ENCODE assay signal across 17 cellular contexts in genomic region chr14:85344847-85345591, GRCh38.
DNase-seq lines count a peak whose midpoint lies in the region; ATAC-seq, FAIRE-seq and TF ChIP-seq lines count a peak whose summit lies in the region.
"Had no signal": no experiment of that assay in that cellular context is flagged by ENCODE, and none has a peak within 500 bp of the region (broad histone marks: within the 10 kb centered on the region; RNA-seq: fewer than 3 reads in every experiment).

No MANE protein-coding gene starts in this region.

- WGBS in H1 (ENCODE audit: extremely low coverage in 1 of 2, insufficient coverage in 1 of 2, insufficient read length in 1 of 2, insufficient replicate concordance in 2 of 2, low coverage in 1 of 2, low lambda C conversion rate in 2 of 2, missing lambda C conversion rate in 1 of 2), 2 experiments: 93% methylated on average over 6 of the region's 6 CpGs; no CpG with 5 or more reads in 1 of the 2 experiments
- 86 to 92% methylated on average over 6 of the region's 6 CpGs for WGBS in pancreas, 2 donors

- no peak overlapping the region for H3K56ac ChIP-seq in H1 (replicated peaks; ENCODE audit: insufficient read length, low read depth, low read length)

- H3K27ac ChIP-seq in H1 (ENCODE audit: low read depth, low read length) (no peak overlapping the region), pancreas (no peak overlapping the region)
- H3K27ac ChIP-seq: 22Rv1; BLaER1 treated with 17β-estradiol and CSF1 and Interleukin-3, amounts not matched to agents 10 nM and 100 nM had no signal

- H4K91ac ChIP-seq in H1 (replicated peaks; ENCODE audit: insufficient read length, low read length): no peak overlapping the region

- H4K20me1 ChIP-seq in H1 (replicated peaks in 1 of 2; ENCODE audit: control insufficient read depth in 1 of 2, insufficient read depth in 2 of 2, low read length in 2 of 2): no peaks in the 10 kb centered on the region
- H4K20me1 ChIP-seq: BLaER1 treated with 17β-estradiol and CSF1 and Interleukin-3, amounts not matched to agents 10 nM and 100 nM had no signal

- no peaks in the 10 kb centered on the region for H3K4me1 ChIP-seq in H1 (replicated peaks in 1 of 4; ENCODE audit: control insufficient read depth in 3 of 4, insufficient read depth in 4 of 4, low read length in 3 of 4)
- H3K4me1 ChIP-seq in pancreas: peaks cover 0 to under 1% (median 0%) of the 10 kb centered on the region in 3 donors
- H3K4me1 ChIP-seq: BLaER1 treated with 17β-estradiol and CSF1 and Interleukin-3, amounts not matched to agents 10 nM and 100 nM; HAP-1 had no signal

- H3K18ac ChIP-seq in H1 (ENCODE audit: extremely low read depth, low read length): no peak overlapping the region

- no peak for TF ChIP-seq POLR2A in H1 (IDR thresholded peaks at IDR 0.05; ENCODE audit: control extremely low read depth in 1 of 2, low read depth in 2 of 2, low read length in 2 of 2)

- H3K14ac ChIP-seq in H1 (ENCODE audit: insufficient read length): no peak overlapping the region

- H3K9me3 ChIP-seq in H1 (ENCODE audit: insufficient read depth in 2 of 2, low read depth in 1 of 2, low read length in 1 of 2) (no peaks in the 10 kb centered on the region), pancreas (no peaks in the 10 kb centered on the region)
- H3K9me3 ChIP-seq: HAP-1 had no signal

- CTCF ChIA-PET in H1 (lab: Charles Lee; ENCODE audit: partially characterized antibody): interaction anchor here (0.6 kb wide), 1 partner anchor 184 kb away, joined by 3 read pairs; no protein-coding TSS in a partner anchor

- no peak overlapping the region for H4K5ac ChIP-seq in H1 (ENCODE audit: insufficient read length, low read depth, low read length)

- H3K4ac ChIP-seq in H1 (replicated peaks; ENCODE audit: insufficient read length, low read depth, low read length): no peak overlapping the region

- no peak overlapping the region for H3K4me3 ChIP-seq in H1 (ENCODE audit: extremely low read depth in 1 of 4, insufficient read depth in 2 of 4, low read depth in 3 of 4, low read length in 4 of 4)
- H3K4me3 ChIP-seq in pancreas: no peak overlapping the region
- H3K4me3 ChIP-seq: BLaER1 treated with 17β-estradiol and CSF1 and Interleukin-3, amounts not matched to agents 10 nM and 100 nM; GM12878; HAP-1 had no signal

- H2AFZ ChIP-seq in H1 (ENCODE audit: low read length): no peak overlapping the region

- no peak for TF ChIP-seq RAD21 in H1 (IDR thresholded peaks at IDR 0.05 in 1 of 2, conservative IDR thresholded peaks at IDR 0.05 in 1 of 2; ENCODE audit: low read depth in 2 of 2, low read length in 2 of 2)

- DNase-seq in DMS79 treated with DMSO at 0.1 percent for 48 hours (lab: John Stamatoyannopoulos, UW) (peak; percentile 60), DMS79 (lab: John Stamatoyannopoulos, UW) (no peak), NCI-H1105 (lab: John Stamatoyannopoulos, UW) (peak; percentile 23), H1 (ENCODE audit: low read depth in 1 of 2, low spot score in 2 of 2) (no peak), pancreas (no peak), NOMO-1 (lab: John Stamatoyannopoulos, UW; ENCODE audit: unreplicated experiment in 2 of 2) (no peak)
- DNase-seq: ACHN; CD4-positive, CD25-positive, alpha-beta regulatory T cell; DMS53; GOT3 had no signal

- no peak overlapping the region for H2BK5ac ChIP-seq in H1 (ENCODE audit: low read depth, low read length)

- ATAC-seq in pancreas (no peak), HG02610 (IDR thresholded peaks at IDR 0.05; ENCODE audit: unreplicated experiment) (no peak), GM18870 (IDR thresholded peaks at IDR 0.05; ENCODE audit: unreplicated experiment) (no peak)
- ATAC-seq: GM12878 had no signal

- H2BK15ac ChIP-seq in H1 (ENCODE audit: low read length): no peak overlapping the region

- H3K4me2 ChIP-seq in H1 (ENCODE audit: insufficient read depth in 1 of 2, low read depth in 2 of 2, low read length in 2 of 2): no peak overlapping the region
- H3K4me2 ChIP-seq: BLaER1 treated with 17β-estradiol and CSF1 and Interleukin-3, amounts not matched to agents 10 nM and 100 nM had no signal

- H2BK120ac ChIP-seq in H1 (replicated peaks; ENCODE audit: low read depth, low read length): no peak overlapping the region

- H3K23ac ChIP-seq in H1 (ENCODE audit: insufficient read length): no peak overlapping the region

- H3K23me2 ChIP-seq in H1 (ENCODE audit: low read depth, low read length): no peaks in the 10 kb centered on the region

- intact Hi-C loops in pancreas (cut with DNase I): no loop called here

- H2BK20ac ChIP-seq in H1 (ENCODE audit: low read length): no peak overlapping the region

- no peak overlapping the region for H2BK12ac ChIP-seq in H1 (ENCODE audit: low read depth, low read length)

- no peak for TF ChIP-seq EP300 in H1 (IDR thresholded peaks at IDR 0.05; ENCODE audit: borderline replicate concordance in 1 of 2, low read depth in 2 of 2, low read length in 2 of 2)

- no peak overlapping the region for H3K9ac ChIP-seq in H1 (replicated peaks in 1 of 4; ENCODE audit: extremely low read depth in 1 of 4, low read depth in 3 of 4, low read length in 3 of 4)
- H3K9ac ChIP-seq: BLaER1 treated with 17β-estradiol and CSF1 and Interleukin-3, amounts not matched to agents 10 nM and 100 nM had no signal

- no peaks in the 10 kb centered on the region for H3K79me1 ChIP-seq in H1 (ENCODE audit: low read depth, low read length)

- FAIRE-seq in H1 (lab: Jason Lieb, UNC): no peak
- peak; percentile 68 for FAIRE-seq in pancreas (lab: Jason Lieb, UNC)
- FAIRE-seq: GM12878, GM18507 had no signal

- POLR2A ChIA-PET in H1 (lab: Charles Lee; ENCODE audit: partially characterized antibody): no interaction called here

- TF ChIP-seq CTCF in H1 (IDR thresholded peaks at IDR 0.05; ENCODE audit: control extremely low read depth in 1 of 3, insufficient read depth in 1 of 3, low read depth in 1 of 3, low read length in 3 of 3): no peak
- no peak for TF ChIP-seq CTCF in pancreas (IDR thresholded peaks at IDR 0.05)

- H2AK5ac ChIP-seq in H1 (ENCODE audit: low read depth, low read length): no peak overlapping the region

- no peak overlapping the region for H4K8ac ChIP-seq in H1 (ENCODE audit: extremely low read depth, insufficient read depth, low read length)

- H3K36me3 ChIP-seq in H1 (ENCODE audit: control insufficient read depth in 2 of 4, insufficient read depth in 4 of 4, low read length in 3 of 4): no peaks in the 10 kb centered on the region
- no peaks in the 10 kb centered on the region for H3K36me3 ChIP-seq in pancreas
- H3K36me3 ChIP-seq: BLaER1 treated with 17β-estradiol and CSF1 and Interleukin-3, amounts not matched to agents 10 nM and 100 nM; HAP-1 had no signal

- no peaks in the 10 kb centered on the region for H3K79me2 ChIP-seq in H1 (ENCODE audit: control insufficient read depth in 1 of 2, insufficient read depth in 2 of 2, low read length in 2 of 2)

- H3K27me3 ChIP-seq in H1 (replicated peaks in 1 of 4; ENCODE audit: control insufficient read depth in 3 of 4, extremely low read depth in 1 of 4, insufficient read depth in 3 of 4, low read length in 3 of 4) (no peaks in the 10 kb centered on the region), pancreas (no peaks in the 10 kb centered on the region)
- H3K27me3 ChIP-seq: BLaER1 treated with 17β-estradiol and CSF1 and Interleukin-3, amounts not matched to agents 10 nM and 100 nM had no signal

TF ChIP-seq in H1, 55 proteins besides CTCF, POLR2A, EP300 and RAD21 (continues in another document):
- TF ChIP-seq YY1 (IDR thresholded peaks at IDR 0.05; ENCODE audit: low read depth, low read length): no peak
- TF ChIP-seq SIN3A (conservative IDR thresholded peaks at IDR 0.05 in 1 of 2, IDR thresholded peaks at IDR 0.05 in 1 of 2; ENCODE audit: low read depth in 1 of 2, low read length in 2 of 2): no peak
- peak; percentile 81 for TF ChIP-seq MAFK (IDR thresholded peaks at IDR 0.05; ENCODE audit: low read depth, low read length)
- TF ChIP-seq SP4 (IDR thresholded peaks at IDR 0.05; ENCODE audit: low read length): no peak

Comparison
In these comparisons a context has a peak if more than half of its experiments do, and no peak if none do; other contexts are left out.
1. DNase-seq: peak in DMS79 treated with DMSO at 0.1 percent for 48 hours (single experiment) and NCI-H1105 (single experiment); none in DMS79 (single experiment), H1 (0 of 2), pancreas (0 of 6) and NOMO-1 (0 of 2).